18 cellular contexts compared by ENCODE assay signal in the genomic region with DNA sequence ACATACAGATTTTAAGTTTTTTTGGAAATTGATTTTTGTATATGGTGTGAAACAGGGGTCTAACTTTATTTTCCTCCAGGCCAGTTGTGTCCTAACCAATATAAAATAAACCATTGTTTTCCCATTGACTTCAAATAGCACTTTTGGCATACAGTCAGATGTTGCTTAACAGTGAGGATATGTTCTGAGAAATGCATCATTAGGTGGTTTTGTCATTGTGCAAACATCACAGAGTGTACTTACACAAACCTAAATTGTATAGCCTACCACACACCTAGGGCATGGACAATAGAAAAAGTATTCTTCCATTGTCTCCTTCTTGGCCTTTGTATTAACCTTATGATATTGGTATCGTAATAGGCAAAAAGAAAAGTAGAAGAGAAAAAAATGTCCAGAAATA. TPM values are rescaled to one million over a fixed set of nuclear protein-coding genes. Genes with fewer than 3 reads are reported as not detected.
DNase-seq lines count a peak whose midpoint lies in the region; ATAC-seq and TF ChIP-seq lines count a peak whose summit lies in the region.
"Had no signal": no experiment of that assay in that cellular context is flagged by ENCODE, and none has a peak within 500 bp of the region (broad histone marks: within the 10 kb centered on the region; RNA-seq: fewer than 3 reads in every experiment).

No MANE protein-coding gene starts in this region.

- TF ChIP-seq CTCF in fibroblast of villous mesenchyme (IDR thresholded peaks at IDR 0.05; ENCODE audit: insufficient read depth, low read depth, low read length) (no peak), esophagus muscularis mucosa (IDR thresholded peaks at IDR 0.05) (no peak), dorsolateral prefrontal cortex (IDR thresholded peaks at IDR 0.05 in 54 of 56, conservative IDR thresholded peaks at IDR 0.05 in 2 of 56; ENCODE audit: low read depth in 1 of 56, partially characterized antibody in 56 of 56) (no peak)

- H3K4me3 ChIP-seq in fibroblast of villous mesenchyme (ENCODE audit: low read depth, low read length) (no peak overlapping the region), esophagus muscularis mucosa (no peak overlapping the region), dorsolateral prefrontal cortex (no peak overlapping the region)
- H3K4me3 ChIP-seq: heart left ventricle, tibial artery had no signal

- no peak for TF ChIP-seq EP300 in esophagus muscularis mucosa (IDR thresholded peaks at IDR 0.05)

- H3K27ac ChIP-seq in esophagus muscularis mucosa (replicated peaks in 1 of 4) (no peak overlapping the region), dorsolateral prefrontal cortex (no peak overlapping the region)
- H3K27ac ChIP-seq: heart left ventricle, tibial artery had no signal

- H3K36me3 ChIP-seq in esophagus muscularis mucosa: no peaks in the 10 kb centered on the region
- H3K36me3 ChIP-seq: heart left ventricle, tibial artery had no signal

- H3K9me3 ChIP-seq in esophagus muscularis mucosa: no peaks in the 10 kb centered on the region
- H3K9me3 ChIP-seq: heart left ventricle, tibial artery had no signal

- in situ Hi-C loops in SK-MEL-5 (cut with HindIII; ENCODE audit: low pct_unique_long_range_greater_than_20kb, low sequenced_read_pairs): loop anchor here (25.0 kb wide), 1 partner anchor 310 kb away; no protein-coding TSS in a partner anchor

- no peak for ATAC-seq in HG03097 (IDR thresholded peaks at IDR 0.05; ENCODE audit: low FRiP score, unreplicated experiment)
- ATAC-seq: effector memory CD8-positive, alpha-beta T cell; heart left ventricle had no signal

- intact Hi-C loops in esophagus muscularis mucosa (cut with DNase I): no loop called here
- intact Hi-C loops in dorsolateral prefrontal cortex (cut with DNase I): no loop called here

- H3K27me3 ChIP-seq in esophagus muscularis mucosa (no peaks in the 10 kb centered on the region), dorsolateral prefrontal cortex (peaks cover 0 to 29% (median 0%) of the 10 kb centered on the region in 45 donors)
- H3K27me3 ChIP-seq: heart left ventricle had no signal

- DNase-seq in SKM-1 treated with dmso at 0.1 percent for 144 hours (lab: John Stamatoyannopoulos, UW; ENCODE audit: unreplicated experiment) (peak; percentile 8), SKM-1 (lab: John Stamatoyannopoulos, UW; ENCODE audit: unreplicated experiment) (no peak), SK-MEL-5 (ENCODE audit: low read depth, low spot score) (peak; percentile 73), fibroblast of villous mesenchyme (ENCODE audit: low read depth) (peak; percentile 55), putamen (ENCODE audit: low spot score) (no peak), esophagus muscularis mucosa (ENCODE audit: extremely low spot score) (no peak), dorsolateral prefrontal cortex (no peak)
- DNase-seq: activated CD4-positive, alpha-beta T cell treated with anti-CD3 and anti-CD28 coated beads, Interleukin-2, amount 10 ng/mL, durations not matched to agents 7 days and 5 days; CD8-positive, alpha-beta memory T cell; central memory CD4-positive, alpha-beta T cell; effector memory CD8-positive, alpha-beta T cell; GDM1; heart left ventricle; OCI-M1; tibial artery had no signal

- no peak for TF ChIP-seq POLR2A in esophagus muscularis mucosa (IDR thresholded peaks at IDR 0.05; ENCODE audit: low read depth)

- peaks cover 0 to 7% (median 3%) of the 10 kb centered on the region in 4 donors for H3K4me1 ChIP-seq in esophagus muscularis mucosa
- H3K4me1 ChIP-seq: tibial artery had no signal

- 93% methylated on average over 1 of the region's 1 CpG for WGBS in esophagus muscularis mucosa

RNA-seq across cellular contexts. Expression of a gene that starts 37.4 kb away (rescaled TPM):
- 2.1 and 2.4 TPM in 2 replicates for total RNA-seq in SK-MEL-5 (2014; rRNA removed; shearing (Covaris generic))
- 1.5 and 2.0 TPM in 2 replicates for polyA plus RNA-seq in SK-MEL-5 (2015; cell fraction: cytosol; rRNA removed)
- 1.4 and 4.4 TPM in 2 replicates for polyA plus RNA-seq in SK-MEL-5 (2015; cell fraction: nucleus; rRNA removed)
- total RNA-seq in fibroblast of villous mesenchyme: 3.5 and 4.2 TPM in 2 replicates
- total RNA-seq in esophagus muscularis mucosa: 10 to 100 TPM in 2 of 4 donors, 1 to 10 TPM in 2; 9.3 to 14.1 (median 10.8) TPM
- 10 to 100 TPM in 11 of 120 experiments, 1 to 10 TPM in 109; 2.7 to 12.2 (median 6.9) TPM for total RNA-seq in dorsolateral prefrontal cortex

RNA-seq across cellular contexts. Expression of a gene that starts 40.5 kb away (rescaled TPM):
- total RNA-seq in SK-MEL-5 (2014; rRNA removed; shearing (Covaris generic)): not detected in 2 replicates
- polyA plus RNA-seq in SK-MEL-5 (2015; cell fraction: cytosol; rRNA removed): not detected in 2 replicates
- polyA plus RNA-seq in SK-MEL-5 (2015; cell fraction: nucleus; rRNA removed): not detected in 2 replicates
- total RNA-seq in fibroblast of villous mesenchyme: not detected in 2 replicates
- 1 to 10 TPM in 1 of 4 donors, under 1 TPM in 1, not detected in 2; 0.42 to 1.3 TPM for total RNA-seq in esophagus muscularis mucosa
- 1 to 10 TPM in 25 of 120 experiments, under 1 TPM in 22, not detected in 73; 0.35 to 3.6 (median 1.0) TPM for total RNA-seq in dorsolateral prefrontal cortex
- total RNA-seq: A673; CD8-positive, alpha-beta memory T cell; kidney epithelial cell had no signal
- polyA plus RNA-seq: CD8-positive, alpha-beta memory T cell had no signal

Comparison
In these comparisons a context has a peak if more than half of its experiments do, and no peak if none do; other contexts are left out.
1. DNase-seq: peak in SKM-1 treated with dmso at 0.1 percent for 144 hours (single experiment), SK-MEL-5 (single experiment) and fibroblast of villous mesenchyme (single experiment); none in SKM-1 (single experiment), putamen (single experiment), esophagus muscularis mucosa (single experiment) and dorsolateral prefrontal cortex (0 of 10).